ENCODE assay signal across 8 cellular contexts in genomic region chr15:83064859-83065258, GRCh38. TPM values are rescaled to one million over a fixed set of nuclear protein-coding genes. Genes with fewer than 3 reads are reported as not detected.
DNase-seq lines count a peak whose midpoint lies in the region; ATAC-seq, FAIRE-seq and TF ChIP-seq lines count a peak whose summit lies in the region.

No MANE protein-coding gene starts in this region.

- no peaks in the 10 kb centered on the region for H3K36me3 Mint-ChIP-seq in CD4-positive, CD25-positive, alpha-beta regulatory T cell
- peaks cover 2% of the 10 kb centered on the region for H3K36me3 Mint-ChIP-seq in astrocyte (ENCODE audit: low read depth, unreplicated experiment)

- H4K20me1 ChIP-seq in Karpas-422 (ENCODE audit: insufficient read depth, low read depth, low read length) (peaks cover 55% of the 10 kb centered on the region), astrocyte (ENCODE audit: insufficient read depth, low read length) (peaks cover 58% of the 10 kb centered on the region)

- peak overlapping the region; percentile 50 for H3K27ac ChIP-seq in CD4-positive, CD25-positive, alpha-beta regulatory T cell (ENCODE audit: insufficient read depth, low read length, poor library complexity, severe bottlenecking)
- H3K27ac ChIP-seq in Karpas-422 (ENCODE audit: low read length): no peak overlapping the region; the same call in 1 of the 2 replicates
- H3K27ac ChIP-seq in astrocyte (ENCODE audit: low read depth, low read length): no peak overlapping the region
- H3K27ac ChIP-seq in mesodermal cell (ENCODE audit: low read depth, low read length, severe bottlenecking): no peak overlapping the region

- TF ChIP-seq CTCF in astrocyte (IDR thresholded peaks at IDR 0.05; ENCODE audit: insufficient read depth, low read depth, low read length): no peak

- H3K4me3 ChIP-seq in CD4-positive, CD25-positive, alpha-beta regulatory T cell (ENCODE audit: low read depth, low read length): peak overlapping the region; percentile 98
- peak overlapping the region; percentile 98 for H3K4me3 ChIP-seq in Karpas-422 (ENCODE audit: low read length)
- peak overlapping the region; percentile 99 for H3K4me3 ChIP-seq in astrocyte (ENCODE audit: insufficient read depth, low read depth, low read length)
- peak overlapping the region; percentile 94 for H3K4me3 ChIP-seq in mesodermal cell (ENCODE audit: extremely low read depth, insufficient read depth, low read length, poor library complexity, severe bottlenecking)

- peak overlapping the region; percentile 2 to 88 (median 65) for H3K27ac Mint-ChIP-seq in CD4-positive, CD25-positive, alpha-beta regulatory T cell
- H3K27ac Mint-ChIP-seq in astrocyte (ENCODE audit: unreplicated experiment): no peak overlapping the region

- no peak overlapping the region for H2AFZ ChIP-seq in Karpas-422 (ENCODE audit: low read length)
- no peak overlapping the region for H2AFZ ChIP-seq in astrocyte (ENCODE audit: low read depth, low read length)

- no peaks in the 10 kb centered on the region for H3K9me3 ChIP-seq in CD4-positive, CD25-positive, alpha-beta regulatory T cell (ENCODE audit: control insufficient read depth in 2 of 2, low read length in 2 of 2)
- peaks cover 4% of the 10 kb centered on the region for H3K9me3 ChIP-seq in Karpas-422 (ENCODE audit: low read length)
- no peaks in the 10 kb centered on the region for H3K9me3 ChIP-seq in astrocyte (ENCODE audit: insufficient read depth, low read depth, low read length)
- H3K9me3 ChIP-seq in mesodermal cell (ENCODE audit: control insufficient read depth, low read length): no peaks in the 10 kb centered on the region

- 70 to 71% methylated on average over 2 to 3 of the region's 4 CpGs for WGBS in mesodermal cell (ENCODE audit: insufficient coverage in 2 of 2), 2 experiments

- no peaks in the 10 kb centered on the region for H3K27me3 Mint-ChIP-seq in CD4-positive, CD25-positive, alpha-beta regulatory T cell
- H3K27me3 Mint-ChIP-seq in astrocyte (ENCODE audit: low read depth, unreplicated experiment): no peaks in the 10 kb centered on the region

- peak in 1 of 3 donors; percentile 5 for DNase-seq in CD4-positive, CD25-positive, alpha-beta regulatory T cell
- DNase-seq in Karpas-422 (no peak), astrocyte (ENCODE audit: low read depth) (no peak), EL (no peak), NK-92 (lab: John Stamatoyannopoulos, UW; ENCODE audit: unreplicated experiment) (no peak)

- H3K9me3 Mint-ChIP-seq in CD4-positive, CD25-positive, alpha-beta regulatory T cell: no peaks in the 10 kb centered on the region
- H3K9me3 Mint-ChIP-seq in astrocyte (ENCODE audit: unreplicated experiment): no peaks in the 10 kb centered on the region

- H3K4me1 Mint-ChIP-seq in CD4-positive, CD25-positive, alpha-beta regulatory T cell: peaks cover 7 to 23% (median 19%) of the 10 kb centered on the region in 4 donors
- H3K4me1 Mint-ChIP-seq in astrocyte (ENCODE audit: low read depth, unreplicated experiment): peaks cover 4% of the 10 kb centered on the region

- no peak for FAIRE-seq in astrocyte (lab: Jason Lieb, UNC)

- H3K4me1 ChIP-seq in CD4-positive, CD25-positive, alpha-beta regulatory T cell (ENCODE audit: control insufficient read depth, insufficient read depth, low read length, poor library complexity, severe bottlenecking): peaks cover 58% of the 10 kb centered on the region
- H3K4me1 ChIP-seq in Karpas-422 (ENCODE audit: low read length) (peaks cover 44% of the 10 kb centered on the region), astrocyte (ENCODE audit: insufficient read depth, low read length) (peaks cover 14% of the 10 kb centered on the region), mesodermal cell (ENCODE audit: control insufficient read depth, insufficient read depth, low read length, poor library complexity, severe bottlenecking) (peaks cover 16% of the 10 kb centered on the region)

- H3K36me3 ChIP-seq in CD4-positive, CD25-positive, alpha-beta regulatory T cell (ENCODE audit: control insufficient read depth, insufficient read depth, low read length): peaks cover 14% of the 10 kb centered on the region
- peaks cover 43% of the 10 kb centered on the region for H3K36me3 ChIP-seq in Karpas-422 (ENCODE audit: insufficient read depth, low read length)
- no peaks in the 10 kb centered on the region for H3K36me3 ChIP-seq in astrocyte (ENCODE audit: insufficient read depth, low read length)
- peaks cover 29% of the 10 kb centered on the region for H3K36me3 ChIP-seq in mesodermal cell (ENCODE audit: control insufficient read depth, insufficient read depth, low read length)

- H3K9me2 ChIP-seq in Karpas-422 (replicated peaks; ENCODE audit: insufficient read depth, low read length): no peaks in the 10 kb centered on the region

- ATAC-seq in CD4-positive, CD25-positive, alpha-beta regulatory T cell (ENCODE audit: low read depth in 2 of 2): no peak
- ATAC-seq in HG03196 (IDR thresholded peaks at IDR 0.05; ENCODE audit: unreplicated experiment): no peak
- ATAC-seq in HG03460 (IDR thresholded peaks at IDR 0.05; ENCODE audit: unreplicated experiment): no peak

- H3K4me2 ChIP-seq in Karpas-422 (ENCODE audit: low read depth, low read length, poor library complexity, severe bottlenecking) (peak overlapping the region; percentile 84), astrocyte (ENCODE audit: low read length) (peak overlapping the region; percentile 93)

- H3K9ac ChIP-seq in Karpas-422 (ENCODE audit: low read length) (peak overlapping the region; percentile 97), astrocyte (ENCODE audit: low read length) (peak overlapping the region; percentile 92)

- no peak overlapping the region for H3K4me3 Mint-ChIP-seq in CD4-positive, CD25-positive, alpha-beta regulatory T cell
- no peak overlapping the region for H3K4me3 Mint-ChIP-seq in astrocyte (ENCODE audit: unreplicated experiment)

- H3K79me2 ChIP-seq in Karpas-422 (ENCODE audit: low read length) (peaks cover 75% of the 10 kb centered on the region), astrocyte (ENCODE audit: insufficient read depth, low read length) (peaks cover 72% of the 10 kb centered on the region)

- H3K27me3 ChIP-seq in CD4-positive, CD25-positive, alpha-beta regulatory T cell (ENCODE audit: control insufficient read depth, insufficient read depth, low read length): no peaks in the 10 kb centered on the region
- H3K27me3 ChIP-seq in Karpas-422 (ENCODE audit: low read length) (no peaks in the 10 kb centered on the region), astrocyte (ENCODE audit: insufficient read depth, low read length) (no peaks in the 10 kb centered on the region)

RNA-seq across cellular contexts. Expression of gene BTBD1, which starts 2.2 kb away (rescaled TPM):
- total RNA-seq in CD4-positive, CD25-positive, alpha-beta regulatory T cell: 35.5 TPM
- polyA plus RNA-seq in CD4-positive, CD25-positive, alpha-beta regulatory T cell: 10 to 100 TPM; 41.7 to 55.5 (median 47.0) TPM
- 113 and 140 TPM in 2 replicates for total RNA-seq in Karpas-422 (2014; rRNA removed; shearing (Covaris generic); ENCODE audit: low replicate concordance)
- total RNA-seq in astrocyte: 60.3 and 61.1 TPM in 2 replicates
- 55.3 TPM for polyA plus RNA-seq in mesodermal cell (2013, experiment 1 of 2)
- polyA plus RNA-seq in mesodermal cell (2013, experiment 2 of 2): 55.4 TPM

RNA-seq across cellular contexts. Expression of gene TM6SF1, which starts 42.6 kb away (rescaled TPM):
- 0.42 TPM for total RNA-seq in CD4-positive, CD25-positive, alpha-beta regulatory T cell
- polyA plus RNA-seq in CD4-positive, CD25-positive, alpha-beta regulatory T cell: under 1 TPM in 1 of 4 donors, not detected in 3; 0.16 TPM
- total RNA-seq in Karpas-422 (2014; rRNA removed; shearing (Covaris generic); ENCODE audit: low replicate concordance): not detected in 2 replicates
- total RNA-seq in astrocyte: 1.0 and 2.1 TPM in 2 replicates
- 4.1 TPM for polyA plus RNA-seq in mesodermal cell (2013, experiment 1 of 2)
- 3.0 TPM for polyA plus RNA-seq in mesodermal cell (2013, experiment 2 of 2)

RNA-seq across cellular contexts. Expression of gene C15orf40, which starts 53.4 kb away (rescaled TPM):
- 20.0 TPM for total RNA-seq in CD4-positive, CD25-positive, alpha-beta regulatory T cell
- 10 to 100 TPM; 46.4 to 77.0 (median 57.3) TPM for polyA plus RNA-seq in CD4-positive, CD25-positive, alpha-beta regulatory T cell
- 30.4 and 43.9 TPM in 2 replicates for total RNA-seq in Karpas-422 (2014; rRNA removed; shearing (Covaris generic); ENCODE audit: low replicate concordance)
- total RNA-seq in astrocyte: 15.3 and 18.1 TPM in 2 replicates
- 20.8 TPM for polyA plus RNA-seq in mesodermal cell (2013, experiment 1 of 2)
- 18.4 TPM for polyA plus RNA-seq in mesodermal cell (2013, experiment 2 of 2)
